ENCODE assay signal across 14 cellular contexts in the genomic region with DNA sequence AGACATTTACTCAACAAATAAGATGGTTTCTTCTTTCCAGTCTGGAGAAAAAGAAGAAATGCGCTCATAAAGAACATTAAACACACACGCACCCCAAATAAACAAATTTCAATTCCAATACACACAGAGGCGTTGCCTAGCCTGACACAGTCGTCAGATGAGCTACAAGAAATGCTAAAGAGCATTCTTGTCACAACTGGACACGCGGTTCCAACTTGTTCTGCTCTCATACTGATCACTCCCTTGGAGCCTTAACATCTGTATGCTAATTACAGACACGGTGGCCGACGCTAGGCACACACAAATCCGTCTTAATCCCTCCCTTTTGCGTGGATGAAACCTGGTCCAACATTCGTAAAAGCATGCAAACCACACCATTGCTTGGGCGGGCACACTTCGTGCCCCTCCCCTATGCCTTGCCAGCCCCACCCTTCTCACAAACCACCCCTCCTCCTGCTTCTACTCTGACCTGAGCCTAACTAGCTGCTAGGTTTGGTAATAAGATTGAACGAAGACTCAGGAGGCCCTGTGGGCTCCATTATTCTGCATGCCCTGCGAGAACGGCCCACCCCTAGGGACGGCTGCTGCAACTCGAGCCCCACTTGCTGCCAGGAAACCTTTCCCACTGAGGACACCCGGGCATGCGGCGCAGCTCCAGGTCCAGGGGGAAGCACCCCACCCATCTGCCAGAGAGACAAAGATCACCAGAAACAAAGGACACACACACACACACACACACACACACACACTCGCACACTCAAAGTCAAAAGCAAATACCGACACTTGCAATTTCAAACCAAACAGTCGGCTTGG. TPM values are rescaled to one million over a fixed set of nuclear protein-coding genes. Genes with fewer than 3 reads are reported as not detected.
A peak's percentile ranks its signal among the peaks of the same experiment; 100 is the strongest.
DNase-seq lines count a peak whose midpoint lies in the region; FAIRE-seq and TF ChIP-seq lines count a peak whose summit lies in the region.
"Had no signal": no experiment of that assay in that cellular context is flagged by ENCODE, and none has a peak within 500 bp of the region (broad histone marks: within the 10 kb centered on the region; RNA-seq: fewer than 3 reads in every experiment).

No MANE protein-coding gene starts in this region.

- BruUV-seq in PC-9 (replicated peaks; lab: Mats Ljungman, UMichigan), result no TSS peak

- H3K27ac ChIP-seq in small intestine (ENCODE audit: low read depth in 1 of 2, low read length in 1 of 2), result no peak overlapping the region
- H3K27ac ChIP-seq in PC-9, result no peak overlapping the region

- H3K4me1 Mint-ChIP-seq in glutamatergic neuron (ENCODE audit: low read depth, unreplicated experiment), result peaks cover 6% of the 10 kb centered on the region

- FAIRE-seq in small intestine (lab: Jason Lieb, UNC), result no peak

- no peak overlapping the region for H3K4me3 Mint-ChIP-seq in glutamatergic neuron (ENCODE audit: unreplicated experiment)
- H3K4me3 Mint-ChIP-seq: activated B cell treated with CpG ODN at 0.5 μM for 24 hours had no signal

- WGBS in small intestine, 3 donors, result 16 to 21% (median 20%) methylated on average over 25 of the region's 25 CpGs

- no peaks in the 10 kb centered on the region for H3K36me3 ChIP-seq in small intestine (ENCODE audit: control insufficient read depth in 2 of 2, insufficient read depth in 2 of 2, low read length in 2 of 2)
- H3K36me3 ChIP-seq in PC-9 (ENCODE audit: low read depth), result no peaks in the 10 kb centered on the region

- H3K9me2 ChIP-seq in PC-9 (ENCODE audit: insufficient read depth), result no peaks in the 10 kb centered on the region

- CTCF ChIA-PET in PC-9 (lab: Charles Lee), result no interaction called here

- DNase-seq in NCI-H146 (lab: John Stamatoyannopoulos, UW), result peak; percentile 39
- DNase-seq in NCI-H146 treated with DMSO at 0.1 percent for 48 hours (lab: John Stamatoyannopoulos, UW; ENCODE audit: unreplicated experiment), result no peak
- DNase-seq in NCI-H69 (lab: John Stamatoyannopoulos, UW), result peak; percentile 69
- peak; percentile 44 for DNase-seq in glutamatergic neuron
- DNase-seq in small intestine, result peak; percentile 2
- no peak for DNase-seq in dedifferentiated amniotic fluid mesenchymal stem cell (ENCODE audit: extremely low spot score)
- no peak for DNase-seq in PC-9
- DNase-seq in posterior vena cava (ENCODE audit: low spot score), result no peak
- DNase-seq: activated B cell treated with CpG ODN at 0.5 μM for 24 hours; activated naive CD8-positive, alpha-beta T cell treated with anti-CD3 and anti-CD28 coated beads, Interleukin-2, amount 10 ng/mL, durations not matched to agents 7 days and 5 days; CD8-positive, alpha-beta memory T cell; NCI-H1930 had no signal

- no peak overlapping the region for H2AFZ ChIP-seq in PC-9

- H3K27ac Mint-ChIP-seq in glutamatergic neuron (ENCODE audit: unreplicated experiment), result no peak overlapping the region
- H3K27ac Mint-ChIP-seq: activated B cell treated with CpG ODN at 0.5 μM for 24 hours; activated naive CD8-positive, alpha-beta T cell treated with anti-CD3 and anti-CD28 coated beads, Interleukin-2, amount 10 ng/mL, durations not matched to agents 7 days and 5 days; CD8-positive, alpha-beta memory T cell had no signal

- TF ChIP-seq CTCF in glutamatergic neuron (IDR thresholded peaks at IDR 0.05; ENCODE audit: partially characterized antibody, unreplicated experiment) (no peak), PC-9 (conservative IDR thresholded peaks at IDR 0.05) (no peak)

- no peaks in the 10 kb centered on the region for H3K36me3 Mint-ChIP-seq in glutamatergic neuron (ENCODE audit: unreplicated experiment)
- H3K36me3 Mint-ChIP-seq: activated naive CD8-positive, alpha-beta T cell treated with anti-CD3 and anti-CD28 coated beads, Interleukin-2, amount 10 ng/mL, durations not matched to agents 7 days and 5 days; CD8-positive, alpha-beta memory T cell had no signal

- H4K20me1 ChIP-seq in PC-9 (ENCODE audit: insufficient read depth), result no peaks in the 10 kb centered on the region

- H3F3A ChIP-seq in PC-9 (ENCODE audit: insufficient read depth, low read depth), result no peaks in the 10 kb centered on the region

- H3K9me3 Mint-ChIP-seq in glutamatergic neuron (ENCODE audit: unreplicated experiment), result peaks cover 4% of the 10 kb centered on the region
- H3K9me3 Mint-ChIP-seq: activated B cell treated with CpG ODN at 0.5 μM for 24 hours; activated naive CD8-positive, alpha-beta T cell treated with anti-CD3 and anti-CD28 coated beads, Interleukin-2, amount 10 ng/mL, durations not matched to agents 7 days and 5 days had no signal

- H3K27me3 ChIP-seq in small intestine (ENCODE audit: control insufficient read depth in 2 of 2, insufficient read depth in 2 of 2, low read length in 2 of 2) (peaks cover 9 to 38% of the 10 kb centered on the region in 2 donors), PC-9 (ENCODE audit: insufficient read depth, low read depth) (peaks cover 28% of the 10 kb centered on the region)

- H3K9me3 ChIP-seq in small intestine (ENCODE audit: control insufficient read depth, low read depth) (no peaks in the 10 kb centered on the region), PC-9 (ENCODE audit: insufficient read depth, low read depth) (no peaks in the 10 kb centered on the region)

- H3K4me1 ChIP-seq in small intestine (ENCODE audit: control insufficient read depth in 2 of 2, insufficient read depth in 1 of 2, low read depth in 1 of 2, low read length in 1 of 2) (no peaks in the 10 kb centered on the region), PC-9 (replicated peaks; ENCODE audit: insufficient read depth) (no peaks in the 10 kb centered on the region)

- no peak overlapping the region for H3K4me3 ChIP-seq in small intestine (ENCODE audit: low read depth in 1 of 2, low read length in 2 of 2)
- no peak overlapping the region for H3K4me3 ChIP-seq in PC-9

- POLR2A ChIA-PET in PC-9 (lab: Charles Lee; ENCODE audit: unreplicated experiment), result no interaction called here

- intact Hi-C loops in PC-9 (cut with micrococcal nuclease; ENCODE audit: unreplicated experiment), result no loop called here
- intact Hi-C loops in posterior vena cava (cut with DNase I), result no loop called here

- peaks cover 23% of the 10 kb centered on the region for H3K27me3 Mint-ChIP-seq in glutamatergic neuron (ENCODE audit: unreplicated experiment)

- H3K79me2 ChIP-seq in PC-9 (ENCODE audit: low read depth), result no peaks in the 10 kb centered on the region

- H3K4me2 ChIP-seq in PC-9, result no peak overlapping the region

RNA-seq across cellular contexts. Expression of a gene that starts 1.2 kb away (rescaled TPM):
- total RNA-seq in glutamatergic neuron (ENCODE audit: unreplicated experiment), result 2.8 TPM
- 1 to 10 TPM; 1.9 to 2.9 (median 2.2) TPM for polyA plus RNA-seq in small intestine
- not detected in 2 replicates for total RNA-seq in PC-9 (2021)
- not detected for total RNA-seq in posterior vena cava
- total RNA-seq: A673; activated naive CD8-positive, alpha-beta T cell treated with anti-CD3 and anti-CD28 coated beads, Interleukin-2, amount 10 ng/mL, durations not matched to agents 7 days and 5 days; CD8-positive, alpha-beta memory T cell; osteocyte had no signal
- polyA plus RNA-seq: CD8-positive, alpha-beta memory T cell had no signal

Comparison
In these comparisons a context has a peak if more than half of its experiments do, and no peak if none do; other contexts are left out.
1. DNase-seq: peak in NCI-H146 (single experiment), NCI-H69 (single experiment), glutamatergic neuron (single experiment) and small intestine (single experiment); none in NCI-H146 treated with DMSO at 0.1 percent for 48 hours (single experiment), dedifferentiated amniotic fluid mesenchymal stem cell (single experiment), PC-9 (0 of 2) and posterior vena cava (single experiment).